Comparison of ENCODE assay signal across 13 cellular contexts in the genomic region with DNA sequence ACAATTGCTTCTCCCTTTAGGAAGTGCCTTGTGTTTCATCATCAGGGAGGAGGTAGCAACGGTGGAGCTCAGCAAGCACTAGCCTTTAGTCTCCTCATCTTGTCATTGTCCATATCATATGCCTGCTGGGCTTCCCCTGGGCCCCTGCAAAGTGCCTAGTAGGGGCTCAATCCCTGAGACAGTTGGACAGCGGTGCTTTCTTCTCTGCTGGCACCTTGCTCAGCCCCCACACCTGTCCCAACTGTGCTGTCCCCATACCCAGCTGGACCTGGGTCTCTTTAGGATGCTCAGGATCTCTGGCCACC. TPM values are rescaled to one million over a fixed set of nuclear protein-coding genes. Genes with fewer than 3 reads are reported as not detected.
DNase-seq lines count a peak whose midpoint lies in the region; ATAC-seq and TF ChIP-seq lines count a peak whose summit lies in the region.
"Had no signal": no experiment of that assay in that cellular context is flagged by ENCODE, and none has a peak within 500 bp of the region (broad histone marks: within the 10 kb centered on the region; RNA-seq: fewer than 3 reads in every experiment).

No MANE protein-coding gene starts in this region.

- no peak overlapping the region for H3K27ac ChIP-seq in PC-3 (ENCODE audit: low read length)
- H3K27ac ChIP-seq in dorsolateral prefrontal cortex, result peak overlapping the region in 40 of 59 donors; percentile 4 to 75 (median 48)
- no peak overlapping the region for H3K27ac ChIP-seq in thymus (ENCODE audit: low read depth)
- H3K27ac ChIP-seq in caudate nucleus (ENCODE audit: low read depth, low read length), result no peak overlapping the region
- H3K27ac ChIP-seq: left lung, ovary had no signal

- H3K79me2 ChIP-seq in PC-3 (ENCODE audit: low read length), result no peaks in the 10 kb centered on the region

- H3K4me2 ChIP-seq in PC-3 (ENCODE audit: low read length), result peak overlapping the region; percentile 31; the same call in 1 of the 2 replicates

- BruUV-seq in PC-3 (replicated peaks; lab: Mats Ljungman, UMichigan), result no TSS peak

- CTCF ChIA-PET in PC-3 (lab: Charles Lee), result interaction anchor here (0.6 kb wide), 1 partner anchor 16 kb away, joined by 3 read pairs; the partner anchor contains the start of gene ABCF2

- H3K9me2 ChIP-seq in PC-3 (replicated peaks; ENCODE audit: low read length), result no peaks in the 10 kb centered on the region

- no peak overlapping the region for H2AFZ ChIP-seq in PC-3 (ENCODE audit: low read length)

- H3K4me1 ChIP-seq in PC-3 (ENCODE audit: insufficient read depth, low read length) (peaks cover 4% of the 10 kb centered on the region; the same call in 1 of the 2 replicates), thymus (ENCODE audit: control insufficient read depth, insufficient read depth, low read length) (peaks cover 22% of the 10 kb centered on the region)

- no peaks in the 10 kb centered on the region for H4K20me1 ChIP-seq in PC-3 (ENCODE audit: low read length)

- H3K36me3 ChIP-seq in PC-3 (ENCODE audit: low read depth, low read length), result no peaks in the 10 kb centered on the region
- H3K36me3 ChIP-seq in thymus (ENCODE audit: control insufficient read depth, insufficient read depth), result peaks cover 17% of the 10 kb centered on the region
- H3K36me3 ChIP-seq: ovary had no signal

- H3K9ac ChIP-seq in PC-3 (ENCODE audit: low read length), result no peak overlapping the region

- H3K27me3 ChIP-seq in PC-3 (ENCODE audit: low read length) (no peaks in the 10 kb centered on the region), dorsolateral prefrontal cortex (no peaks in the 10 kb centered on the region), thymus (ENCODE audit: control insufficient read depth, insufficient read depth) (peaks cover 35% of the 10 kb centered on the region)
- H3K27me3 ChIP-seq: ovary had no signal

- intact Hi-C loops in PC-3 (cut with micrococcal nuclease), result no loop called here
- intact Hi-C loops in dorsolateral prefrontal cortex (cut with DNase I), result no loop called here

- H3K4me3 ChIP-seq in PC-3 (ENCODE audit: low read length) (no peak overlapping the region), dorsolateral prefrontal cortex (peak overlapping the region in 20 of 59 donors; percentile 1 to 59 (median 32)), thymus (ENCODE audit: low read length) (peak overlapping the region; percentile 47)
- H3K4me3 ChIP-seq: ovary had no signal

- H3K9me3 Mint-ChIP-seq in activated naive CD4-positive, alpha-beta T cell treated with anti-CD3 and anti-CD28 coated beads, Interleukin-2, amount 50 U/mL, for 24 hours, result no peaks in the 10 kb centered on the region

- ATAC-seq in PC-3, result no peak; the same call in 1 of the 2 replicates
- no peak for ATAC-seq in HG02938 (IDR thresholded peaks at IDR 0.05; ENCODE audit: unreplicated experiment)
- ATAC-seq: heart right ventricle, left lung had no signal

- peak overlapping the region; percentile 68 for H3K27ac Mint-ChIP-seq in activated naive CD4-positive, alpha-beta T cell treated with anti-CD3 and anti-CD28 coated beads, Interleukin-2, amount 50 U/mL, for 24 hours

- POLR2A ChIA-PET in PC-3 (lab: Charles Lee; ENCODE audit: unreplicated experiment), result no interaction called here

- H3K27me3 Mint-ChIP-seq in activated naive CD4-positive, alpha-beta T cell treated with anti-CD3 and anti-CD28 coated beads, Interleukin-2, amount 50 U/mL, for 24 hours, result peaks cover 4% of the 10 kb centered on the region

- H3K36me3 Mint-ChIP-seq in activated naive CD4-positive, alpha-beta T cell treated with anti-CD3 and anti-CD28 coated beads, Interleukin-2, amount 50 U/mL, for 24 hours, result no peaks in the 10 kb centered on the region

- H3K9me3 ChIP-seq in PC-3 (ENCODE audit: low read length) (no peaks in the 10 kb centered on the region), thymus (ENCODE audit: control insufficient read depth) (no peaks in the 10 kb centered on the region)
- H3K9me3 ChIP-seq: heart right ventricle, left lung, ovary had no signal

- no peaks in the 10 kb centered on the region for H3F3A ChIP-seq in PC-3 (ENCODE audit: low read length, unreplicated experiment)

- H3K4me1 Mint-ChIP-seq in activated naive CD4-positive, alpha-beta T cell treated with anti-CD3 and anti-CD28 coated beads, Interleukin-2, amount 50 U/mL, for 24 hours, result peaks cover 41% of the 10 kb centered on the region

- no peak for TF ChIP-seq CTCF in PC-3 (conservative IDR thresholded peaks at IDR 0.05; ENCODE audit: low read depth, low read length)
- no peak for TF ChIP-seq CTCF in dorsolateral prefrontal cortex (IDR thresholded peaks at IDR 0.05 in 54 of 56, conservative IDR thresholded peaks at IDR 0.05 in 2 of 56; ENCODE audit: low read depth in 1 of 56, partially characterized antibody in 56 of 56)

- 28% methylated on average over 2 of the region's 2 CpGs for WGBS in thymus

- no peak for DNase-seq in activated naive CD4-positive, alpha-beta T cell treated with Interleukin-2 at 50 U/mL for 16 hours
- DNase-seq in PC-3 (no peak), dorsolateral prefrontal cortex (peak in 1 of 10 donors; percentile 33), caudate nucleus (lab: John Stamatoyannopoulos, UW) (no peak), NCI-H748 treated with DMSO at 0.1 percent for 48 hours (lab: John Stamatoyannopoulos, UW) (no peak)
- DNase-seq: AML-193, GDM1, heart right ventricle, left lung had no signal

- peak overlapping the region; percentile 79 for H3K4me3 Mint-ChIP-seq in activated naive CD4-positive, alpha-beta T cell treated with anti-CD3 and anti-CD28 coated beads, Interleukin-2, amount 50 U/mL, for 24 hours

RNA-seq across cellular contexts. Expression of gene SMARCD3, which starts 5.5 kb away (rescaled TPM):
- total RNA-seq in PC-3 (2014; rRNA removed) (8.6 and 9.1 TPM in 2 replicates), dorsolateral prefrontal cortex (100 to 1,000 TPM in 117 of 120 experiments, 10 to 100 TPM in 3; 80.4 to 252 (median 137) TPM)
- 9.6 TPM for polyA plus RNA-seq in thymus

RNA-seq across cellular contexts. Expression of gene CHPF2, which starts 10.7 kb away (rescaled TPM):
- total RNA-seq in PC-3 (2014; rRNA removed) (30.1 and 36.5 TPM in 2 replicates), dorsolateral prefrontal cortex (10 to 100 TPM; 23.2 to 51.4 (median 35.6) TPM)
- polyA plus RNA-seq in thymus, result 35.2 TPM

RNA-seq across cellular contexts. Expression of gene ABCF2, which starts 16.0 kb away (rescaled TPM):
- total RNA-seq in PC-3 (2014; rRNA removed) (55.5 and 75.0 TPM in 2 replicates), dorsolateral prefrontal cortex (10 to 100 TPM; 21.6 to 63.3 (median 47.2) TPM)
- 18.9 TPM for polyA plus RNA-seq in thymus

RNA-seq across cellular contexts. Expression of gene H2BK1, which starts 32.7 kb away (rescaled TPM):
- not detected in 2 replicates for total RNA-seq in PC-3 (2014; rRNA removed)
- 1 to 10 TPM in 5 of 120 experiments, not detected in 115; 1.5 to 3.0 (median 1.6) TPM for total RNA-seq in dorsolateral prefrontal cortex
- polyA plus RNA-seq in thymus, result 0.25 TPM
- total RNA-seq: heart right ventricle, left lung had no signal
- polyA plus RNA-seq: heart right ventricle had no signal

RNA-seq across cellular contexts. Expression of gene ASB10, which starts 55.9 kb away (rescaled TPM):
- not detected in 2 replicates for total RNA-seq in PC-3 (2014; rRNA removed)
- under 1 TPM in 3 of 120 experiments, not detected in 117; 0.23 to 0.31 (median 0.27) TPM for total RNA-seq in dorsolateral prefrontal cortex
- 0.05 TPM for polyA plus RNA-seq in thymus
- total RNA-seq: left lung, ovary had no signal
- polyA plus RNA-seq: ovary had no signal

Comparison
In these comparisons a context has a peak if more than half of its experiments do, and no peak if none do; other contexts are left out.
1. H3K27ac ChIP-seq: peak in dorsolateral prefrontal cortex (40 of 59); none in PC-3 (single experiment), thymus (single experiment) and caudate nucleus (single experiment).